In genomic region chr18:54946149-54946581, GRCh38 we compare ENCODE assay signal across 1 cellular context.
TF ChIP-seq lines count a peak whose summit lies in the region.

No MANE protein-coding gene starts in this region.

TF ChIP-seq in GM23338, 12 proteins besides CTCF, POLR2A, EP300 and RAD21 (continued from another document):
- TF ChIP-seq ZNF462 (CRISPR knock-in tag; IDR thresholded peaks at IDR 0.05): no peak
- TF ChIP-seq NANOG (IDR thresholded peaks at IDR 0.05; ENCODE audit: borderline replicate concordance): no peak
- no peak for TF ChIP-seq STAT1 (IDR thresholded peaks at IDR 0.05; ENCODE audit: unreplicated experiment)
- no peak for TF ChIP-seq CREB1 (CRISPR knock-in tag; IDR thresholded peaks at IDR 0.05; ENCODE audit: low read depth)
- TF ChIP-seq ZNF114 (CRISPR knock-in tag; IDR thresholded peaks at IDR 0.05): no peak
